8 cellular contexts compared by ENCODE assay signal in the genomic region with DNA sequence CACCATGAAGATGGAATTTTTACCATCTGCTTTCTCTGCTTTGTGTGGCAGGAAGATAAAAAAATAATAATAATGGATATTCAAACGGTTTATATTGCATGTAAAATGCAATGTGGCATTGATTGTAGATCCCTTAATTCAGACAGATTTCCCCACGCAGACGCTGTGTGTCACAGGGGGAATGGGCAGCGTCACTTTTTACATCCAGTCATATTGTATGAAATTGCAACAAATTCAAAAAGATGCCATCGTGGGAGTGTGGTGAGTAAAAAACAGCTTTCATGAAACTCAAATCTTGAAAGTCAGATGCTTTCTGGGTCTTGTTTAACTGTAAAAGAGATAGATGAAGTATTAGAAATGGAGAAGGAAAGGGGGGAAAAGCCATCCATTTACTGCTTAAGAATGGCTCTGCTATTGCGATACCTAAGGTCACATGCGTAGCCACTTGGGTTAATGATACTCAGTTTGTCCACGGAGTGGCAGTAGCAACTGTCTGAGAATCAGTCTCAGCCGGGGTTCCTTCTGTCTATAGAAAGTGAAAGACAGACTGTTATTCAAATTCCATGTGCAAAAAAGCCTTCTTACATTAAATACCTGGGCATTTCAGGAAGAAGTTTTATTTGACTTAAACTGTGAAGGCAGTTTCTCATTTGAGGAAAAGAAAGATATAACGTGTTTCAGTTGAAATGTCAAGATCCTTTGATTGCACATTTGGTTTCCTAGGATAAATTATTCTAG.
DNase-seq lines count a peak whose midpoint lies in the region; ATAC-seq lines count a peak whose summit lies in the region.

No MANE protein-coding gene starts in this region.

- no peaks in the 10 kb centered on the region for H3K9me3 Mint-ChIP-seq in stimulated activated memory B cell treated with anti-CD40 and anti-IgM and Interleukin-4, amounts not matched to agents 10 μg/mL and 1 μg/mL and 100 μg/mL, for 72 hours

- peak; percentile 70 for DNase-seq in AG08396 (ENCODE audit: low spot score)
- DNase-seq in NCI-H2227 (lab: John Stamatoyannopoulos, UW; ENCODE audit: unreplicated experiment), result peak; percentile 69
- peak; percentile 55 for DNase-seq in effector CD4-positive, alpha-beta T cell
- DNase-seq in medulla oblongata (ENCODE audit: extremely low spot score), result peak; percentile 95

- ATAC-seq in GM18517 (IDR thresholded peaks at IDR 0.05; ENCODE audit: unreplicated experiment) (peak; percentile 98), HG03025 (IDR thresholded peaks at IDR 0.05; ENCODE audit: low FRiP score, unreplicated experiment) (peak; percentile 94)
- peak; percentile 94 to 96 for ATAC-seq in activated CD4-positive, CD25-positive, alpha-beta regulatory T cell treated with anti-CD3 and anti-CD28 coated beads, Interleukin-2, amount 50 U/mL, for 24 hours
- peak; percentile 93 for ATAC-seq in stimulated activated memory B cell treated with anti-CD40 and anti-IgM and Interleukin-4, amounts not matched to agents 10 μg/mL and 1 μg/mL and 100 μg/mL, for 72 hours

- peak overlapping the region; percentile 51 for H3K4me3 Mint-ChIP-seq in stimulated activated memory B cell treated with anti-CD40 and anti-IgM and Interleukin-4, amounts not matched to agents 10 μg/mL and 1 μg/mL and 100 μg/mL, for 72 hours

- H3K27me3 Mint-ChIP-seq in stimulated activated memory B cell treated with anti-CD40 and anti-IgM and Interleukin-4, amounts not matched to agents 10 μg/mL and 1 μg/mL and 100 μg/mL, for 72 hours, result no peaks in the 10 kb centered on the region

- peaks cover 6% of the 10 kb centered on the region for H3K36me3 Mint-ChIP-seq in stimulated activated memory B cell treated with anti-CD40 and anti-IgM and Interleukin-4, amounts not matched to agents 10 μg/mL and 1 μg/mL and 100 μg/mL, for 72 hours

- H3K4me1 Mint-ChIP-seq in stimulated activated memory B cell treated with anti-CD40 and anti-IgM and Interleukin-4, amounts not matched to agents 10 μg/mL and 1 μg/mL and 100 μg/mL, for 72 hours, result peaks cover 36% of the 10 kb centered on the region

- peak overlapping the region; percentile 62 for H3K27ac Mint-ChIP-seq in stimulated activated memory B cell treated with anti-CD40 and anti-IgM and Interleukin-4, amounts not matched to agents 10 μg/mL and 1 μg/mL and 100 μg/mL, for 72 hours

Comparison
In these comparisons a context has a peak if more than half of its experiments do, and no peak if none do; other contexts are left out.
1. Peak in every context shown above with its lines: DNase-seq and ATAC-seq.